Comparison of ENCODE assay signal across 24 cellular contexts in genomic region chr7:132248841-132249590, GRCh38.
DNase-seq lines count a peak whose midpoint lies in the region; ATAC-seq, FAIRE-seq and TF ChIP-seq lines count a peak whose summit lies in the region.
"Had no signal": no experiment of that assay in that cellular context is flagged by ENCODE, and none has a peak within 500 bp of the region (broad histone marks: within the 10 kb centered on the region; RNA-seq: fewer than 3 reads in every experiment).

No MANE protein-coding gene starts in this region.

- CTCF ChIA-PET in HepG2 (lab: Yijun Ruan, JAX; ENCODE audit: low intra/inter-chr PET ratio, low total read pairs) = no interaction called here

- H3K4me1 Mint-ChIP-seq in brain = peaks cover 37% of the 10 kb centered on the region
- H3K4me1 Mint-ChIP-seq: B cell had no signal

- peaks cover 22% of the 10 kb centered on the region for H3K36me3 Mint-ChIP-seq in brain

- WGBS in HepG2 (ENCODE audit: low lambda C conversion rate) = 73% methylated on average over 13 of the region's 15 CpGs
- 51% methylated on average over 6 of the region's 15 CpGs for WGBS in right lobe of liver (ENCODE audit: insufficient coverage, low coverage, low lambda C conversion rate, missing lambda C conversion rate)
- WGBS in heart right ventricle, 2 donors = 63 to 72% methylated on average over 15 of the region's 15 CpGs

- H3K4me2 ChIP-seq in HepG2 (ENCODE audit: low read depth, low read length) = peak overlapping the region; percentile 82
- H3K4me2 ChIP-seq: A549, KMS-11 had no signal

- TF ChIP-seq CTCF in HepG2 (CRISPR knock-in tag; IDR thresholded peaks at IDR 0.05) (no peak), right lobe of liver (IDR thresholded peaks at IDR 0.05) (no peak), brain (conservative IDR thresholded peaks at IDR 0.05) (no peak), heart right ventricle (IDR thresholded peaks at IDR 0.05) (no peak), gastrocnemius medialis (IDR thresholded peaks at IDR 0.05 in 4 of 5, conservative IDR thresholded peaks at IDR 0.05 in 1 of 5) (no peak)

- TF ChIP-seq RAD21 in HepG2 (CRISPR knock-in tag; IDR thresholded peaks at IDR 0.05) = no peak

- TF ChIP-seq POLR2A in HepG2 (IDR thresholded peaks at IDR 0.05; ENCODE audit: insufficient read depth in 1 of 2, low read depth in 2 of 2, low read length in 2 of 2) (no peak), right lobe of liver (IDR thresholded peaks at IDR 0.05) (no peak), gastrocnemius medialis (IDR thresholded peaks at IDR 0.05) (no peak)

- H3K36me3 ChIP-seq in HepG2 (replicated peaks in 1 of 2; ENCODE audit: control insufficient read depth in 1 of 2, insufficient read depth in 2 of 2, low read length in 2 of 2) (no peaks in the 10 kb centered on the region), right lobe of liver (no peaks in the 10 kb centered on the region), mucosa of rectum (ENCODE audit: control insufficient read depth in 2 of 2, insufficient read depth in 2 of 2, low read length in 2 of 2) (no peaks in the 10 kb centered on the region), heart right ventricle (no peaks in the 10 kb centered on the region), gastrocnemius medialis (no peaks in the 10 kb centered on the region)

- 0 out of 4 replicates have a peak, but pooled peaks of 1 of the 2 experiments have one; percentile 16 for TF ChIP-seq EP300 in HepG2 (IDR thresholded peaks at IDR 0.05; ENCODE audit: low read depth in 2 of 2, low read length in 2 of 2)
- no peak for TF ChIP-seq EP300 in HepG2 (CRISPR knock-in tag; IDR thresholded peaks at IDR 0.05; ENCODE audit: borderline replicate concordance)

- POLR2A ChIA-PET in HepG2 (lab: Yijun Ruan, JAX) = interaction anchor here (1.1 kb wide), 1 partner anchor 30 kb away, joined by 4 read pairs; no protein-coding TSS in a partner anchor

- H3K27ac ChIP-seq in HepG2 (ENCODE audit: extremely low read length, insufficient read depth, low read length) (no peak overlapping the region), right lobe of liver (no peak overlapping the region), mucosa of rectum (ENCODE audit: low read depth in 2 of 2, low read length in 2 of 2) (peak overlapping the region; percentile 18 to 32), heart right ventricle (no peak overlapping the region), gastrocnemius medialis (peak overlapping the region in 1 of 4 donors; percentile 10)
- H3K27ac ChIP-seq: KMS-11, RWPE1, SK-N-MC had no signal

- H3K27ac Mint-ChIP-seq in brain = peak overlapping the region in 3 of 5 experiments; percentile 34 to 93 (median 91)
- H3K27ac Mint-ChIP-seq: B cell had no signal

- H3K79me2 ChIP-seq in HepG2 (ENCODE audit: insufficient read depth, low read length) = no peaks in the 10 kb centered on the region

- no peak overlapping the region for H2AFZ ChIP-seq in HepG2 (ENCODE audit: low read length)

- H3K9ac ChIP-seq in HepG2 (ENCODE audit: insufficient read depth, low read depth, low read length) (no peak overlapping the region), mucosa of rectum (ENCODE audit: low read depth in 1 of 2, low read length in 2 of 2) (no peak overlapping the region)
- H3K9ac ChIP-seq: KMS-11 had no signal

- H3K27me3 ChIP-seq in HepG2 (ENCODE audit: control insufficient read depth in 1 of 2, insufficient read depth in 2 of 2, low read length in 2 of 2) (no peaks in the 10 kb centered on the region; a peak in 1 of 5 replicates), right lobe of liver (no peaks in the 10 kb centered on the region), mucosa of rectum (ENCODE audit: control insufficient read depth in 2 of 2, insufficient read depth in 2 of 2, low read length in 2 of 2) (no peaks in the 10 kb centered on the region), heart right ventricle (no peaks in the 10 kb centered on the region), gastrocnemius medialis (no peaks in the 10 kb centered on the region)

- ATAC-seq in HepG2 (no peak), right lobe of liver (no peak), heart right ventricle (no peak), gastrocnemius medialis (no peak)

- peaks cover 44% of the 10 kb centered on the region for H3K4me1 ChIP-seq in HepG2 (ENCODE audit: insufficient read depth, low read length)
- no peaks in the 10 kb centered on the region for H3K4me1 ChIP-seq in right lobe of liver
- peaks cover 17 to 25% of the 10 kb centered on the region in 2 donors for H3K4me1 ChIP-seq in mucosa of rectum (ENCODE audit: control insufficient read depth in 2 of 2, insufficient read depth in 2 of 2, low read length in 2 of 2)
- peaks cover 0 to 37% (median 22%) of the 10 kb centered on the region in 9 donors for H3K4me1 ChIP-seq in heart right ventricle
- peaks cover 8 to 15% of the 10 kb centered on the region in 2 donors for H3K4me1 ChIP-seq in gastrocnemius medialis

- no peaks in the 10 kb centered on the region for H3K9me3 ChIP-seq in HepG2 (ENCODE audit: low read length)
- H3K9me3 ChIP-seq in right lobe of liver = no peaks in the 10 kb centered on the region
- no peaks in the 10 kb centered on the region for H3K9me3 ChIP-seq in mucosa of rectum (ENCODE audit: control insufficient read depth in 2 of 2, low read length in 2 of 2)
- peaks cover 0 to 9% (median 0%) of the 10 kb centered on the region in 11 donors for H3K9me3 ChIP-seq in heart right ventricle
- H3K9me3 ChIP-seq in gastrocnemius medialis = no peaks in the 10 kb centered on the region

- H3K4me3 ChIP-seq in HepG2 (replicated peaks in 1 of 3; ENCODE audit: insufficient read depth in 1 of 3, low read depth in 2 of 3, low read length in 3 of 3) (no peak overlapping the region; a peak in 1 of 6 replicates), right lobe of liver (no peak overlapping the region), mucosa of rectum (ENCODE audit: low read length in 2 of 2) (no peak overlapping the region), heart right ventricle (no peak overlapping the region), gastrocnemius medialis (no peak overlapping the region)
- H3K4me3 ChIP-seq: A549, GM12878, SK-N-MC had no signal

- H4K20me1 ChIP-seq in HepG2 (ENCODE audit: insufficient read depth, low read length) = no peaks in the 10 kb centered on the region

- intact Hi-C loops in HepG2 (cut with micrococcal nuclease; ENCODE audit: unreplicated experiment) = loop anchor here (1.0 kb wide), 1 partner anchor 51 kb away; no protein-coding TSS in a partner anchor
- intact Hi-C loops in right lobe of liver (cut with DNase I) = no loop called here
- intact Hi-C loops in heart right ventricle (cut with DNase I) = no loop called here
- intact Hi-C loops in gastrocnemius medialis (cut with DNase I; ENCODE audit: low total_unique reads) = no loop called here

- no peak for FAIRE-seq in HepG2 (lab: Jason Lieb, UNC)
- FAIRE-seq: A549, D721Med, GM12878, HTR-8/SVneo had no signal

- peaks cover 0 to 24% (median 19%) of the 10 kb centered on the region in 5 experiments for H3K9me3 Mint-ChIP-seq in brain

- in situ Hi-C loops in HepG2 (cut with HindIII; ENCODE audit: extremely low pct_ligation_motif_present, low pct_unique_long_range_greater_than_20kb) = no loop called here
- in situ Hi-C loops in gastrocnemius medialis (cut with MboI; ENCODE audit: low sequenced_read_pairs in 4 of 4) = no loop called here

- no TSS peak for BruUV-seq in HepG2 (replicated peaks; lab: Mats Ljungman, UMichigan)

- no peaks in the 10 kb centered on the region for H3K27me3 Mint-ChIP-seq in brain

- DNase-seq in HepG2 (ENCODE audit: low spot score) = no peak
- no peak for DNase-seq in right lobe of liver
- no peak for DNase-seq in heart right ventricle
- DNase-seq in gastrocnemius medialis = no peak
- no peak for DNase-seq in NCI-H1694 treated with DMSO at 0.1 percent for 48 hours (lab: John Stamatoyannopoulos, UW)
- DNase-seq in activated CD8-positive, alpha-beta memory T cell treated with anti-CD3 and anti-CD28 coated beads for 24 hours = no peak
- DNase-seq: DMS79 treated with DMSO at 0.1 percent for 48 hours, GOT3, IMR-90, NCI-H1105, NCI-H146, NCI-H2081, NCI-H69, SHP77 treated with DMSO at 0.1 percent for 48 hours had no signal

- H3K4me3 Mint-ChIP-seq in brain = peak overlapping the region in 1 of 5 experiments; percentile 24
- H3K4me3 Mint-ChIP-seq: B cell had no signal

TF ChIP-seq in HepG2, 621 proteins besides CTCF, POLR2A, EP300 and RAD21 (continues in another document):
- TF ChIP-seq NR2F1 (CRISPR knock-in tag; IDR thresholded peaks at IDR 0.05) = peak in 1 of 2 experiments; percentile 36; a peak in 1 of 4 replicates
- TF ChIP-seq ZKSCAN1 (IDR thresholded peaks at IDR 0.05; ENCODE audit: low read length) = no peak
- peak; percentile 65; the same call in 1 of the 2 replicates for TF ChIP-seq RARA (CRISPR knock-in tag; IDR thresholded peaks at IDR 0.05)
- no peak for TF ChIP-seq ZNF724P (CRISPR knock-in tag; IDR thresholded peaks at IDR 0.05; ENCODE audit: borderline replicate concordance)
- peak; percentile 24; the same call in 1 of the 2 replicates for TF ChIP-seq HNF4A (CRISPR knock-in tag; IDR thresholded peaks at IDR 0.05)
- no peak for TF ChIP-seq ZBTB37 (CRISPR knock-in tag; IDR thresholded peaks at IDR 0.05)
- TF ChIP-seq HMG20B (CRISPR knock-in tag; conservative IDR thresholded peaks at IDR 0.05) = no peak
- no peak for TF ChIP-seq FIP1L1 (IDR thresholded peaks at IDR 0.05; ENCODE audit: borderline replicate concordance, insufficient read depth, low read depth, low read length)
- peak; percentile 48 for TF ChIP-seq BCL6 (CRISPR knock-in tag; IDR thresholded peaks at IDR 0.05)
- no peak for TF ChIP-seq ZNF207 (IDR thresholded peaks at IDR 0.05; ENCODE audit: borderline replicate concordance)
- no peak for TF ChIP-seq CREB3 (CRISPR knock-in tag; IDR thresholded peaks at IDR 0.05)
- no peak for TF ChIP-seq ZNF652 (CRISPR knock-in tag; IDR thresholded peaks at IDR 0.05; ENCODE audit: borderline replicate concordance, low read depth)

Comparison
In these comparisons a context has a peak if more than half of its experiments do, and no peak if none do; other contexts are left out.
1. H3K27ac ChIP-seq: peak in mucosa of rectum (2 of 2); none in HepG2 (single experiment), right lobe of liver (0 of 3) and heart right ventricle (0 of 10).